17 cellular contexts compared by ENCODE assay signal in genomic region chr10:10093035-10093434, GRCh38.
"Had no signal": no experiment of that assay in that cellular context is flagged by ENCODE, and none has a peak within 500 bp of the region (broad histone marks: within the 10 kb centered on the region; RNA-seq: fewer than 3 reads in every experiment).

No MANE protein-coding gene starts in this region.

- H3K27ac Mint-ChIP-seq: dendritic cell treated with granulocyte-macrophage colony-stimulating factor and Interleukin-4, amounts not matched to agents 40 ng/mL and 50 ng/mL, for 4 days; effector memory CD8-positive, alpha-beta T cell; natural killer cell; stimulated activated effector memory CD8-positive, alpha-beta T cell treated with anti-CD3 and anti-CD28 coated beads, Interleukin-12 subunit alpha, Interleukin-12 subunit beta, amount 100 ng/mL, for 72 hours had no signal

- DNase-seq: effector memory CD8-positive, alpha-beta T cell; foreskin melanocyte; hippocampal formation; left colon; natural killer cell; occipital lobe; stimulated activated CD4-positive, alpha-beta T cell treated with anti-CD3 and anti-CD28 coated beads, Interleukin-4, amount 100 ng/mL, for 1 hour; stimulated activated CD8-positive, alpha-beta memory T cell treated with anti-CD3 and anti-CD28 coated beads, Interleukin-4, amount 100 ng/mL, for 48 hours; stimulated activated naive CD8-positive, alpha-beta T cell treated with anti-CD3 and anti-CD28 coated beads, Interleukin-15, Interleukin-2, amounts not matched to agents 100 U/mL and 50 U/mL, for 24 hours; tibial artery; upper lobe of right lung had no signal

- H3K4me3 ChIP-seq: heart left ventricle, pancreas, prostate gland, tibial artery, upper lobe of right lung had no signal

- H3K4me1 Mint-ChIP-seq: natural killer cell; stimulated activated effector memory CD8-positive, alpha-beta T cell treated with anti-CD3 and anti-CD28 coated beads, Interleukin-12 subunit alpha, Interleukin-12 subunit beta, amount 100 ng/mL, for 72 hours had no signal

- H3K4me3 Mint-ChIP-seq: dendritic cell treated with granulocyte-macrophage colony-stimulating factor and Interleukin-4, amounts not matched to agents 40 ng/mL and 50 ng/mL, for 4 days; effector memory CD8-positive, alpha-beta T cell; natural killer cell; neural crest cell; stimulated activated effector memory CD8-positive, alpha-beta T cell treated with anti-CD3 and anti-CD28 coated beads, Interleukin-12 subunit alpha, Interleukin-12 subunit beta, amount 100 ng/mL, for 72 hours had no signal

- ATAC-seq: effector memory CD8-positive, alpha-beta T cell; left colon; natural killer cell; stimulated activated effector memory CD8-positive, alpha-beta T cell treated with anti-CD3 and anti-CD28 coated beads, Interleukin-12 subunit alpha, Interleukin-12 subunit beta, amount 100 ng/mL, for 72 hours; stimulated activated naive CD8-positive, alpha-beta T cell treated with anti-CD3 and anti-CD28 coated beads, Interleukin-15, Interleukin-2, amounts not matched to agents 100 U/mL and 50 U/mL, for 24 hours had no signal

- H3K27me3 Mint-ChIP-seq: dendritic cell treated with granulocyte-macrophage colony-stimulating factor and Interleukin-4, amounts not matched to agents 40 ng/mL and 50 ng/mL, for 4 days; effector memory CD8-positive, alpha-beta T cell had no signal

- H3K27ac ChIP-seq: heart left ventricle, pancreas, prostate gland, tibial artery, upper lobe of right lung had no signal

- H3K4me1 ChIP-seq: pancreas, prostate gland, tibial artery, upper lobe of right lung had no signal

- H3K27me3 ChIP-seq: heart left ventricle, pancreas, tibial artery, upper lobe of right lung had no signal

- H3K36me3 Mint-ChIP-seq: natural killer cell; stimulated activated effector memory CD8-positive, alpha-beta T cell treated with anti-CD3 and anti-CD28 coated beads, Interleukin-12 subunit alpha, Interleukin-12 subunit beta, amount 100 ng/mL, for 72 hours had no signal

- H3K36me3 ChIP-seq: heart left ventricle, pancreas, prostate gland, tibial artery, upper lobe of right lung had no signal

- H3K9me3 Mint-ChIP-seq: neural crest cell; stimulated activated effector memory CD8-positive, alpha-beta T cell treated with anti-CD3 and anti-CD28 coated beads, Interleukin-12 subunit alpha, Interleukin-12 subunit beta, amount 100 ng/mL, for 72 hours had no signal
